8 cellular contexts compared by ENCODE assay signal in the genomic region with DNA sequence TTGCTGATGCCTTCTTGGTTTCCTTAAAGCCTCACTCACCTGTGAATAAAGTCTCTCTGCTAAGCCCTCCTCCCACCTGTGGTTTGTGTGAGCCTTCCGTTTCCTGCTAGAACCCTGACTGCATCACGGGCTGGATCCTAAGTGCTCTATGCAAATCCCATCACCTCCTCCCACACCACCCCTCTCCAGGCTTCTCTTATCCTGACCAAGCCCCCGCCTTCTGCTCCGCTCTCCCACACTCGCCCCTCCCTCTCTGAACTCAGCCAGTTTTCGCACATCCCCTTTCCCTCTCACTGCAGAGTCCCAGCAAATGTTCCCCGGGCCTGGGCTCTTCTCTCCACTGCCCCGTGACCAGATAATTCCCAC. TPM values are rescaled to one million over a fixed set of nuclear protein-coding genes. Genes with fewer than 3 reads are reported as not detected.
DNase-seq lines count a peak whose midpoint lies in the region; ATAC-seq and TF ChIP-seq lines count a peak whose summit lies in the region.

No MANE protein-coding gene starts in this region.

- intact Hi-C loops in sciatic nerve (cut with DNase I), result no loop called here

- H4K20me1 ChIP-seq in MM.1S (ENCODE audit: insufficient read depth, low read length), result no peaks in the 10 kb centered on the region

- no peak overlapping the region; the same call in 1 of the 2 replicates for H3K9ac ChIP-seq in MM.1S (ENCODE audit: low read length)

- peaks cover 8% of the 10 kb centered on the region for H3F3A ChIP-seq in MM.1S (ENCODE audit: insufficient read depth, low read length)

- H2AFZ ChIP-seq in MM.1S (ENCODE audit: low read length), result peak overlapping the region; percentile 73

- H3K36me3 ChIP-seq in MM.1S (replicated peaks; ENCODE audit: insufficient read depth, low read length), result no peaks in the 10 kb centered on the region

- no peak for TF ChIP-seq CTCF in MM.1S (IDR thresholded peaks at IDR 0.05; ENCODE audit: low read length)

- H3K27ac ChIP-seq in MM.1S (ENCODE audit: low read length) (no peak overlapping the region; the same call in 1 of the 2 replicates), cingulate gyrus (ENCODE audit: low read depth, low read length) (peak overlapping the region; percentile 12)

- peak overlapping the region; percentile 84 for H3K4me2 ChIP-seq in MM.1S (ENCODE audit: low read depth, low read length)

- ATAC-seq in sciatic nerve (no peak), GM19452 (IDR thresholded peaks at IDR 0.05; ENCODE audit: unreplicated experiment) (no peak), GM21515 (IDR thresholded peaks at IDR 0.05; ENCODE audit: unreplicated experiment) (no peak)

- no peaks in the 10 kb centered on the region for H3K79me2 ChIP-seq in MM.1S (ENCODE audit: low read length)

- peak overlapping the region; percentile 52 for H3K4me3 ChIP-seq in MM.1S (ENCODE audit: low read length)

- peaks cover 21% of the 10 kb centered on the region for H3K4me1 ChIP-seq in MM.1S (ENCODE audit: low read length)

- no peaks in the 10 kb centered on the region for H3K9me2 ChIP-seq in MM.1S (replicated peaks; ENCODE audit: insufficient read depth, low read length)

- no peaks in the 10 kb centered on the region for H3K27me3 ChIP-seq in MM.1S (replicated peaks; ENCODE audit: insufficient read depth, low read length)

- no peaks in the 10 kb centered on the region for H3K9me3 ChIP-seq in MM.1S (replicated peaks; ENCODE audit: insufficient read depth, low read length)

- DNase-seq in activated CD4-positive, alpha-beta T cell treated with anti-CD3 and anti-CD28 coated beads for 48 hours, result peak; percentile 36
- DNase-seq in activated CD4-positive, alpha-beta T cell treated with anti-CD3 and anti-CD28 coated beads for 4 hours, result no peak
- peak; percentile 67 for DNase-seq in MM.1S
- DNase-seq in sciatic nerve (ENCODE audit: low spot score), result peak; percentile 33
- DNase-seq in COLO668 (lab: John Stamatoyannopoulos, UW; ENCODE audit: unreplicated experiment), result no peak

RNA-seq across cellular contexts. Expression of gene PIMREG, which starts 51.8 kb away (rescaled TPM):
- not detected for total RNA-seq in sciatic nerve

Comparison
In these comparisons a context has a peak if more than half of its experiments do, and no peak if none do; other contexts are left out.
1. DNase-seq: peak in activated CD4-positive, alpha-beta T cell treated with anti-CD3 and anti-CD28 coated beads for 48 hours (single experiment), MM.1S (single experiment) and sciatic nerve (single experiment); none in activated CD4-positive, alpha-beta T cell treated with anti-CD3 and anti-CD28 coated beads for 4 hours (0 of 2) and COLO668 (single experiment).